ENCODE assay signal across 17 cellular contexts in genomic region chr17:42591411-42591810, GRCh38. TPM values are rescaled to one million over a fixed set of nuclear protein-coding genes. Genes with fewer than 3 reads are reported as not detected.
DNase-seq lines count a peak whose midpoint lies in the region; ATAC-seq and TF ChIP-seq lines count a peak whose summit lies in the region.
"Had no signal": no experiment of that assay in that cellular context is flagged by ENCODE, and none has a peak within 500 bp of the region (broad histone marks: within the 10 kb centered on the region; RNA-seq: fewer than 3 reads in every experiment).

No MANE protein-coding gene starts in this region.

- peaks cover 15% of the 10 kb centered on the region for H3K4me1 ChIP-seq in Karpas-422 (ENCODE audit: low read length)
- peaks cover 5% of the 10 kb centered on the region for H3K4me1 ChIP-seq in upper lobe of right lung
- H3K4me1 ChIP-seq: Caco-2 had no signal

- H3K9me3 ChIP-seq in Karpas-422 (ENCODE audit: low read length), result no peaks in the 10 kb centered on the region
- H3K9me3 ChIP-seq in upper lobe of right lung, result no peaks in the 10 kb centered on the region
- H3K9me3 ChIP-seq: Caco-2 had no signal

- H2AFZ ChIP-seq in Karpas-422 (ENCODE audit: low read length), result no peak overlapping the region

- H3K4me3 Mint-ChIP-seq in chondrocyte (ENCODE audit: unreplicated experiment), result no peak overlapping the region
- H3K4me3 Mint-ChIP-seq: CD4-positive, alpha-beta T cell; HFFc6 had no signal

- no peak overlapping the region for H3K4me3 ChIP-seq in Karpas-422 (ENCODE audit: low read length)
- no peak overlapping the region for H3K4me3 ChIP-seq in upper lobe of right lung

- peaks cover 2% of the 10 kb centered on the region for H3K4me1 Mint-ChIP-seq in chondrocyte (ENCODE audit: low read depth)

- H3K27ac ChIP-seq in Karpas-422 (ENCODE audit: low read length) (no peak overlapping the region), upper lobe of right lung (no peak overlapping the region)
- H3K27ac ChIP-seq: C4-2B, HL-60 had no signal

- intact Hi-C loops in upper lobe of right lung (cut with DNase I), result no loop called here

- H3K9me3 Mint-ChIP-seq in chondrocyte (ENCODE audit: low read depth), result no peaks in the 10 kb centered on the region
- H3K9me3 Mint-ChIP-seq: CD4-positive, alpha-beta T cell; HFFc6 had no signal

- ATAC-seq in upper lobe of right lung, result no peak
- ATAC-seq: HCT116 had no signal

- H3K79me2 ChIP-seq in Karpas-422 (ENCODE audit: low read length), result peaks cover 11% of the 10 kb centered on the region; the same call in 1 of the 2 replicates

- no peak overlapping the region for H3K9ac ChIP-seq in Karpas-422 (ENCODE audit: low read length)

- TF ChIP-seq CTCF in chondrocyte (IDR thresholded peaks at IDR 0.05), result no peak
- TF ChIP-seq CTCF in upper lobe of right lung (IDR thresholded peaks at IDR 0.05), result no peak

- no peaks in the 10 kb centered on the region for H3K9me2 ChIP-seq in Karpas-422 (replicated peaks; ENCODE audit: insufficient read depth, low read length)

- H3K27me3 ChIP-seq in Karpas-422 (ENCODE audit: low read length) (no peaks in the 10 kb centered on the region), upper lobe of right lung (no peaks in the 10 kb centered on the region)

- no peaks in the 10 kb centered on the region for H4K20me1 ChIP-seq in Karpas-422 (ENCODE audit: insufficient read depth, low read depth, low read length)

- H3K36me3 Mint-ChIP-seq in chondrocyte (ENCODE audit: low read depth), result peaks cover 23% of the 10 kb centered on the region

- peak; percentile 37 for DNase-seq in A172 (ENCODE audit: low spot score)
- DNase-seq in Karpas-422, result peak; percentile 17
- peak; percentile 25 for DNase-seq in chondrocyte (ENCODE audit: low spot score)
- peak; percentile 13 for DNase-seq in upper lobe of right lung
- DNase-seq in effector CD4-positive, alpha-beta T cell, result no peak
- no peak for DNase-seq in DMS53 treated with DMSO at 0.1 percent for 48 hours (lab: John Stamatoyannopoulos, UW; ENCODE audit: unreplicated experiment)
- DNase-seq: ACHN; Caco-2; CD4-positive, alpha-beta T cell; DMS79; GDM1; GOT3; H7; HFFc6 had no signal

- H3K27me3 Mint-ChIP-seq in chondrocyte (ENCODE audit: low read depth), result no peaks in the 10 kb centered on the region
- H3K27me3 Mint-ChIP-seq: CD4-positive, alpha-beta T cell had no signal

- H3K36me3 ChIP-seq in Karpas-422 (ENCODE audit: insufficient read depth, low read length), result peaks cover 14% of the 10 kb centered on the region; the same call in 1 of the 2 replicates
- peaks cover 72% of the 10 kb centered on the region for H3K36me3 ChIP-seq in upper lobe of right lung

- H3K27ac Mint-ChIP-seq in chondrocyte (ENCODE audit: unreplicated experiment), result no peak overlapping the region
- H3K27ac Mint-ChIP-seq: CD4-positive, alpha-beta T cell had no signal

- H3K4me2 ChIP-seq in Karpas-422 (ENCODE audit: low read depth, low read length, poor library complexity, severe bottlenecking), result no peak overlapping the region

RNA-seq across cellular contexts. Expression of gene PSMC3IP, which starts 13.9 kb away (rescaled TPM):
- 21.4 and 29.9 TPM in 2 replicates for total RNA-seq in A172 (2014; rRNA removed; shearing (Covaris generic))
- total RNA-seq in Karpas-422 (2014; rRNA removed; shearing (Covaris generic); ENCODE audit: low replicate concordance), result 5.3 and 7.9 TPM in 2 replicates
- total RNA-seq in chondrocyte, result 4.9 to 13.0 TPM (median 6.1 TPM) in 3 replicates
- 4.2 TPM for total RNA-seq in upper lobe of right lung

RNA-seq across cellular contexts. Expression of gene RETREG3, which starts 17.8 kb away (rescaled TPM):
- total RNA-seq in A172 (2014; rRNA removed; shearing (Covaris generic)), result 62.3 and 63.0 TPM in 2 replicates
- total RNA-seq in Karpas-422 (2014; rRNA removed; shearing (Covaris generic); ENCODE audit: low replicate concordance), result 37.4 and 39.5 TPM in 2 replicates
- total RNA-seq in chondrocyte, result 50.4 to 62.9 TPM (median 61.8 TPM) in 3 replicates
- total RNA-seq in upper lobe of right lung, result 68.6 TPM

RNA-seq across cellular contexts. Expression of gene TUBG1, which starts 18.1 kb away (rescaled TPM):
- 157 and 159 TPM in 2 replicates for total RNA-seq in A172 (2014; rRNA removed; shearing (Covaris generic))
- total RNA-seq in Karpas-422 (2014; rRNA removed; shearing (Covaris generic); ENCODE audit: low replicate concordance), result 27.4 and 47.6 TPM in 2 replicates
- total RNA-seq in chondrocyte (41.1 to 70.4 TPM (median 41.6 TPM) in 3 replicates), upper lobe of right lung (29.2 TPM)

RNA-seq across cellular contexts. Expression of gene MLX, which starts 24.5 kb away (rescaled TPM):
- total RNA-seq in A172 (2014; rRNA removed; shearing (Covaris generic)), result 47.1 and 52.9 TPM in 2 replicates
- total RNA-seq in Karpas-422 (2014; rRNA removed; shearing (Covaris generic); ENCODE audit: low replicate concordance), result 33.0 and 42.4 TPM in 2 replicates
- total RNA-seq in chondrocyte (30.1 to 37.0 TPM (median 30.3 TPM) in 3 replicates), upper lobe of right lung (61.3 TPM)

RNA-seq across cellular contexts. Expression of gene COASY, which starts 29.5 kb away (rescaled TPM):
- 53.9 and 63.6 TPM in 2 replicates for total RNA-seq in A172 (2014; rRNA removed; shearing (Covaris generic))
- 46.7 and 56.2 TPM in 2 replicates for total RNA-seq in Karpas-422 (2014; rRNA removed; shearing (Covaris generic); ENCODE audit: low replicate concordance)
- total RNA-seq in chondrocyte (31.2 to 57.3 TPM (median 37.1 TPM) in 3 replicates), upper lobe of right lung (63.3 TPM)

Comparison
In these comparisons a context has a peak if more than half of its experiments do, and no peak if none do; other contexts are left out.
1. DNase-seq: peak in A172 (single experiment), Karpas-422 (single experiment), chondrocyte (single experiment) and upper lobe of right lung (single experiment); none in effector CD4-positive, alpha-beta T cell (single experiment) and DMS53 treated with DMSO at 0.1 percent for 48 hours (single experiment).